ENCODE assay signal across 33 cellular contexts in the genomic region with DNA sequence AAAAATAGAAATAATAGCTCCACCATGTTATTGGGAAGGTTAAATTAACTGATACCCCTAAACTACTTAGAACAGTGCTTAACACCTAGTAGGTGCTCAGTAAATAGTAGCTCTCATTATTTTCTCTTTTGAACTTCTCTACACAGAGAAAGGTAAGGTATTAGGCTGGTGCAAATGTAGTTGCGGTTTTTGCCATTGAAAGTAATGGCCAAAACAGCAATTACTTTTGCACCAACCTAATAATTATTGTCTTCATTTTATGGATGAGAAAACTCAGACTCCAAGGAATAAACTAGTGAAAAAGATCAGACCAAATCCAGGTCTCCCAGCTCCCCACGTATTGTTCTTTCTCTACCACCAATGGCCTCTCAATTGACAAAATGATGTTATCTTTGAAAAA.
"Had no signal": no experiment of that assay in that cellular context is flagged by ENCODE, and none has a peak within 500 bp of the region (broad histone marks: within the 10 kb centered on the region; RNA-seq: fewer than 3 reads in every experiment).

No MANE protein-coding gene starts in this region.

- H3K4me1 ChIP-seq: adrenal gland, body of pancreas, breast epithelium had no signal

- H3K27ac ChIP-seq: adrenal gland, body of pancreas, brain microvascular endothelial cell, breast epithelium, VCaP had no signal

- H3K4me3 ChIP-seq: adrenal gland, body of pancreas, breast epithelium had no signal

- H3K9me3 ChIP-seq: adrenal gland, body of pancreas, breast epithelium had no signal

- H3K36me3 ChIP-seq: adrenal gland, brain microvascular endothelial cell, breast epithelium had no signal

- DNase-seq: activated B cell treated with CpG ODN at 0.5 μM for 24 hours; activated CD4-positive, alpha-beta memory T cell treated with anti-CD3 and anti-CD28 coated beads for 36 hours; activated CD4-positive, alpha-beta T cell treated with anti-CD3 and anti-CD28 coated beads for 4 hours; activated CD4-positive, alpha-beta T cell treated with anti-CD3 and anti-CD28 coated beads, Interleukin-2, amount 10 ng/mL, durations not matched to agents 24 days and 14 days; activated CD4-positive, alpha-beta T cell treated with anti-CD3 and anti-CD28 coated beads, Interleukin-2, amount 50 U/mL, for 1 hour; activated CD4-positive, alpha-beta T cell treated with anti-CD3 and anti-CD28 coated beads, Interleukin-2, amount 50 U/mL, for 4 hours; activated CD4-positive, CD25-positive, alpha-beta regulatory T cell treated with anti-CD3 and anti-CD28 coated beads, Interleukin-2, amount 50 U/mL, for 72 hours; activated CD8-positive, alpha-beta memory T cell treated with anti-CD3 and anti-CD28 coated beads, Interleukin-2, amount 50 U/mL, for 4 hours; activated CD8-positive, alpha-beta T cell treated with anti-CD3 and anti-CD28 coated beads for 36 hours; activated effector memory CD4-positive, alpha-beta T cell treated with anti-CD3 and anti-CD28 coated beads, Interleukin-2, amount 50 U/mL, for 16 hours; activated gamma-delta T cell treated with Interleukin-2 at 50 U/mL for 16 hours; activated naive CD4-positive, alpha-beta T cell; activated naive CD4-positive, alpha-beta T cell treated with anti-CD3 and anti-CD28 coated beads for 36 hours; activated naive CD4-positive, alpha-beta T cell treated with anti-CD3 and anti-CD28 coated beads, Interleukin-2, amount 50 U/mL, for 16 hours; activated naive CD8-positive, alpha-beta T cell treated with anti-CD3 and anti-CD28 coated beads for 36 hours; activated T-cell treated with anti-CD3 and anti-CD28 coated beads for 4 hours; activated T-cell treated with anti-CD3 and anti-CD28 coated beads, Interleukin-2, amount 50 U/mL, for 1 hour; activated T-cell treated with anti-CD3 and anti-CD28 coated beads, Interleukin-2, amount 50 U/mL, for 4 hours; activated T-cell treated with anti-CD3 and anti-CD28 coated beads, Interleukin-2, amount 50 U/mL, for 72 hours; adrenal gland; amniotic stem cell; aorta; body of pancreas; brain microvascular endothelial cell; central memory CD4-positive, alpha-beta T cell; T-helper 2 cell; T-helper 9 cell had no signal

- ATAC-seq: activated CD8-positive, alpha-beta T cell treated with anti-CD3 and anti-CD28 coated beads for 36 hours; activated naive CD4-positive, alpha-beta T cell treated with anti-CD3 and anti-CD28 coated beads, Interleukin-2, amount 50 U/mL, for 72 hours; activated T-cell treated with anti-CD3 and anti-CD28 coated beads, Interleukin-2, amount 50 U/mL, for 4 hours; activated T-cell treated with anti-CD3 and anti-CD28 coated beads, Interleukin-2, amount 50 U/mL, for 72 hours; activated T-helper 17 cell treated with anti-CD3 and anti-CD28 coated beads, Interleukin-2, amount 50 U/mL, for 72 hours; body of pancreas had no signal

- H3K27me3 ChIP-seq: adrenal gland, body of pancreas, breast epithelium had no signal

- FAIRE-seq: astrocyte, TTC549 had no signal
